Comparison of ENCODE assay signal across 17 cellular contexts in genomic region chr2:10125842-10126596, GRCh38. TPM values are rescaled to one million over a fixed set of nuclear protein-coding genes. Genes with fewer than 3 reads are reported as not detected.
DNase-seq lines count a peak whose midpoint lies in the region; ATAC-seq, FAIRE-seq and TF ChIP-seq lines count a peak whose summit lies in the region.
"Had no signal": no experiment of that assay in that cellular context is flagged by ENCODE, and none has a peak within 500 bp of the region (broad histone marks: within the 10 kb centered on the region; RNA-seq: fewer than 3 reads in every experiment).

No MANE protein-coding gene starts in this region.

- peak overlapping the region; percentile 83 for H3K4me3 ChIP-seq in Loucy (ENCODE audit: low read length, poor library complexity, severe bottlenecking)
- no peak overlapping the region for H3K4me3 ChIP-seq in K562
- H3K4me3 ChIP-seq in spleen: no peak overlapping the region
- no peak overlapping the region for H3K4me3 ChIP-seq in prostate gland
- H3K4me3 ChIP-seq: SJCRH30, upper lobe of right lung had no signal

- no peak for ATAC-seq in activated T-cell treated with anti-CD3 and anti-CD28 coated beads, Interleukin-2, amount 50 U/mL, for 72 hours (replicated peaks in 1 of 2)
- no peak for ATAC-seq in K562
- ATAC-seq: upper lobe of right lung had no signal

- H3K4me3 Mint-ChIP-seq in activated T-cell treated with anti-CD3 and anti-CD28 coated beads, Interleukin-2, amount 50 U/mL, for 72 hours: peak overlapping the region; percentile 86 to 93

- in situ Hi-C loops in K562 (cut with MboI): no loop called here

- H3K27ac Mint-ChIP-seq in activated T-cell treated with anti-CD3 and anti-CD28 coated beads, Interleukin-2, amount 50 U/mL, for 72 hours: peak overlapping the region; percentile 81

- TF ChIP-seq CTCF in Loucy (conservative IDR thresholded peaks at IDR 0.05; ENCODE audit: low read length) (no peak), K562 (IDR thresholded peaks at IDR 0.05 in 2 of 3, conservative IDR thresholded peaks at IDR 0.05 in 1 of 3; ENCODE audit: insufficient read depth in 2 of 3, low read depth in 1 of 3, low read length in 3 of 3) (no peak), spleen (IDR thresholded peaks at IDR 0.05 in 8 of 11, conservative IDR thresholded peaks at IDR 0.05 in 3 of 11) (no peak), prostate gland (IDR thresholded peaks at IDR 0.05) (no peak)

- H3K9me1 ChIP-seq in K562 (ENCODE audit: control insufficient read depth, insufficient read depth, low read length): no peaks in the 10 kb centered on the region

- no peak for TF ChIP-seq RAD21 in K562 (CRISPR knock-in tag; conservative IDR thresholded peaks at IDR 0.05 in 1 of 2, IDR thresholded peaks at IDR 0.05 in 1 of 2)

- H3K36me3 ChIP-seq in Loucy (ENCODE audit: insufficient read depth, low read length) (peaks cover 48% of the 10 kb centered on the region), K562 (ENCODE audit: control insufficient read depth, insufficient read depth, low read length) (peaks cover 79% of the 10 kb centered on the region), spleen (peaks cover 0 to 20% (median 0%) of the 10 kb centered on the region in 6 donors), prostate gland (no peaks in the 10 kb centered on the region)
- H3K36me3 ChIP-seq: upper lobe of right lung had no signal

- CTCF ChIA-PET in K562 (lab: Yijun Ruan, JAX; ENCODE audit: low intra/inter-chr PET ratio): interaction anchor here (1.1 kb wide), 1 partner anchor 308 kb away, joined by 3 read pairs; no protein-coding TSS in a partner anchor

- no peaks in the 10 kb centered on the region for H3F3A ChIP-seq in Loucy (ENCODE audit: low read depth)

- no TSS peak for BruUV-seq in K562 (replicated peaks; lab: Mats Ljungman, UMichigan)

- no peak for FAIRE-seq in K562 (lab: Jason Lieb, UNC)

- H3K27me3 ChIP-seq in Loucy (ENCODE audit: insufficient read depth, low read length, poor library complexity, severe bottlenecking) (no peaks in the 10 kb centered on the region), K562 (ENCODE audit: control insufficient read depth in 2 of 2, insufficient read depth in 2 of 2, low read length in 2 of 2) (no peaks in the 10 kb centered on the region), spleen (replicated peaks in 1 of 7) (peaks cover 3 to 31% (median 23%) of the 10 kb centered on the region in 7 donors), prostate gland (replicated peaks; ENCODE audit: insufficient read depth) (no peaks in the 10 kb centered on the region)
- H3K27me3 ChIP-seq: SJCRH30 had no signal

- peaks cover 66% of the 10 kb centered on the region for H3K4me1 Mint-ChIP-seq in activated T-cell treated with anti-CD3 and anti-CD28 coated beads, Interleukin-2, amount 50 U/mL, for 72 hours (ENCODE audit: low read depth)

- H3K9ac ChIP-seq in Loucy (ENCODE audit: low read depth, low read length, poor library complexity, severe bottlenecking) (peak overlapping the region; percentile 93), K562 (ENCODE audit: insufficient read depth in 1 of 2, low read depth in 2 of 2, low read length in 2 of 2) (peak overlapping the region in 1 of 2 experiments; percentile 74; a peak in 1 of 4 replicates)

- H4K20me1 ChIP-seq in Loucy (ENCODE audit: insufficient read depth, low read length, poor library complexity, severe bottlenecking): peaks cover 69% of the 10 kb centered on the region
- H4K20me1 ChIP-seq in K562 (replicated peaks; ENCODE audit: control insufficient read depth, insufficient read depth, low read length): peaks cover 3% of the 10 kb centered on the region; the same call in 1 of the 2 replicates

- H3K79me2 ChIP-seq in Loucy (ENCODE audit: insufficient read depth, low read length) (peaks cover 98% of the 10 kb centered on the region), K562 (ENCODE audit: control insufficient read depth, insufficient read depth, low read length) (peaks cover 81% of the 10 kb centered on the region)

- no peaks in the 10 kb centered on the region for H3K9me3 Mint-ChIP-seq in activated T-cell treated with anti-CD3 and anti-CD28 coated beads, Interleukin-2, amount 50 U/mL, for 72 hours

- H3K9me2 ChIP-seq in Loucy (replicated peaks; ENCODE audit: low read depth, low read length): no peaks in the 10 kb centered on the region

- peak overlapping the region; percentile 82 for H3K4me2 ChIP-seq in Loucy (ENCODE audit: low read depth, low read length, poor library complexity, severe bottlenecking)
- H3K4me2 ChIP-seq in K562 (ENCODE audit: insufficient read depth, low read length): 0 out of 2 replicates have a peak overlapping the region, but pooled peaks have one; percentile 6

- TF ChIP-seq EP300 in K562 (IDR thresholded peaks at IDR 0.05; ENCODE audit: low read length): no peak

- no peak overlapping the region for H3K27ac ChIP-seq in K562 (ENCODE audit: extremely low read depth, low read depth, low read length)
- H3K27ac ChIP-seq in spleen: no peak overlapping the region
- H3K27ac ChIP-seq in prostate gland: no peak overlapping the region
- H3K27ac ChIP-seq: SJCRH30, upper lobe of right lung had no signal

- DNase-seq in activated T-cell treated with anti-CD3 and anti-CD28 coated beads, Interleukin-2, amount 50 U/mL, for 72 hours: no peak
- DNase-seq in activated T-cell treated with anti-CD3 and anti-CD28 coated beads, Interleukin-2, amount 50 U/mL, for 1 hour: no peak
- peak in 1 of 4 experiments; percentile 3 for DNase-seq in K562 (ENCODE audit: extremely low read depth in 1 of 4, low spot score in 3 of 4)
- DNase-seq in spleen: peak; percentile 9
- DNase-seq in prostate gland (ENCODE audit: low spot score): no peak
- no peak for DNase-seq in NOMO-1 (lab: John Stamatoyannopoulos, UW; ENCODE audit: unreplicated experiment in 2 of 2)
- DNase-seq in CD1c-positive myeloid dendritic cell (ENCODE audit: extremely low spot score): no peak
- DNase-seq: activated CD4-positive, CD25-positive, alpha-beta regulatory T cell; activated gamma-delta T cell treated with Interleukin-2 at 50 U/mL for 16 hours; cerebellar nuclear complex; hippocampal formation; NCI-H2081; NCI-H82; nucleus accumbens; SJCRH30; upper lobe of right lung had no signal

- H3K9me3 ChIP-seq in Loucy (ENCODE audit: insufficient read depth, low read depth, low read length): no peaks in the 10 kb centered on the region
- no peaks in the 10 kb centered on the region for H3K9me3 ChIP-seq in K562 (replicated peaks; ENCODE audit: control insufficient read depth, insufficient read depth, low read depth, low read length)
- no peaks in the 10 kb centered on the region for H3K9me3 ChIP-seq in spleen
- H3K9me3 ChIP-seq in prostate gland: no peaks in the 10 kb centered on the region
- H3K9me3 ChIP-seq: SJCRH30, upper lobe of right lung had no signal

- peaks cover 35 to 64% of the 10 kb centered on the region in 2 donors for H3K36me3 Mint-ChIP-seq in activated T-cell treated with anti-CD3 and anti-CD28 coated beads, Interleukin-2, amount 50 U/mL, for 72 hours (ENCODE audit: insufficient read depth in 2 of 2)

- intact Hi-C loops in K562 (cut with micrococcal nuclease): no loop called here
- intact Hi-C loops in spleen (cut with DNase I; ENCODE audit: low total_unique reads): loop anchor here (5.0 to 10.0 kb wide), 2 partner anchors 279 to 306 kb away; no protein-coding TSS in a partner anchor
- intact Hi-C loops in prostate gland (cut with DNase I): loop anchor here (2.0 to 5.0 kb wide), 2 partner anchors 309 to 536 kb away; no protein-coding TSS in a partner anchor

- TF ChIP-seq POLR2A in K562 (conservative IDR thresholded peaks at IDR 0.05) (peak; percentile 66), spleen (IDR thresholded peaks at IDR 0.05) (no peak), prostate gland (IDR thresholded peaks at IDR 0.05) (no peak)

- H2AFZ ChIP-seq in Loucy (ENCODE audit: low read length) (no peak overlapping the region), K562 (ENCODE audit: low read depth, low read length) (no peak overlapping the region)

- H3K4me1 ChIP-seq in Loucy (ENCODE audit: insufficient read depth, low read length, poor library complexity, severe bottlenecking): peaks cover 58% of the 10 kb centered on the region
- peaks cover 14 to 22% of the 10 kb centered on the region in 2 experiments; a peak in 4 of 5 replicates for H3K4me1 ChIP-seq in K562 (replicated peaks in 1 of 2; ENCODE audit: control insufficient read depth in 2 of 2, insufficient read depth in 2 of 2, low read length in 2 of 2)
- H3K4me1 ChIP-seq in spleen: peaks cover 24 to 69% (median 47%) of the 10 kb centered on the region in 6 donors
- H3K4me1 ChIP-seq in prostate gland (replicated peaks): peaks cover 11% of the 10 kb centered on the region

- WGBS in K562 (ENCODE audit: insufficient coverage, low coverage, missing lambda C conversion rate): 92% methylated on average over 6 of the region's 6 CpGs
- WGBS in spleen, 5 donors: 68 to 91% (median 83%) methylated on average over 6 of the region's 6 CpGs
- WGBS in prostate gland: 93% methylated on average over 6 of the region's 6 CpGs

- H3K27me3 Mint-ChIP-seq in activated T-cell treated with anti-CD3 and anti-CD28 coated beads, Interleukin-2, amount 50 U/mL, for 72 hours (ENCODE audit: low read depth): no peaks in the 10 kb centered on the region

- POLR2A ChIA-PET in K562 (lab: Yijun Ruan, JAX): interaction anchor here (0.6 to 5.1 kb wide), 10 partner anchors 8 to 705 kb away, joined by 3 to 44 read pairs (median 3); no protein-coding TSS in a partner anchor

RNA-seq across cellular contexts. Expression of gene RRM2, which starts 3.5 kb away (rescaled TPM):
- total RNA-seq in activated T-cell treated with anti-CD3 and anti-CD28 coated beads, Interleukin-2, amount 50 U/mL, for 72 hours: 100 to 1,000 TPM; 222 to 233 TPM
- 177 and 207 TPM in 2 replicates for total RNA-seq in K562 (2011; cell fraction: chromatin; rRNA removed; ENCODE audit: low replicate concordance)
- 94.9 and 117 TPM in 2 replicates for total RNA-seq in K562 (2011; cell fraction: nucleolus; rRNA removed)
- 132 and 215 TPM in 2 replicates for total RNA-seq in K562 (2011; cell fraction: nucleoplasm; rRNA removed)
- total RNA-seq in K562 (2014; rRNA removed) (241 and 276 TPM in 2 replicates), K562 (2014; rRNA removed; fragmentation: Illumina TruSeq; extraction: Trizol) (128 and 148 TPM in 2 replicates), K562 (2015; rRNA removed; fragmentation: Illumina TruSeq; extraction: Trizol) (109 and 112 TPM in 2 replicates), K562 (2021) (244 and 253 TPM in 2 replicates), spleen (10 to 100 TPM in 5 of 7 donors, 1 to 10 TPM in 2; 6.3 to 39.2 (median 14.3) TPM), prostate gland (1 to 10 TPM; 1.9 to 6.1 TPM)
- polyA plus RNA-seq in K562 (2011; rRNA removed) (76.7 and 81.3 TPM in 2 replicates), K562 (2014; fragmentation: Illumina TruSeq; extraction: Trizol) (155 and 157 TPM in 2 replicates), K562 (2014; fragmentation: Nextera tagmentation; extraction: Ambion mirVana) (10 to 100 TPM; 50.1 to 50.7 TPM), K562 (2014; rRNA removed) (161 and 210 TPM in 2 replicates), spleen (10 to 100 TPM in 2 of 3 donors, 1 to 10 TPM in 1; 2.3 to 15.6 (median 12.4) TPM)
- 37.8 and 162 TPM in 2 replicates for polyA plus RNA-seq in K562 (2011; cell fraction: cytosol; rRNA removed)
- polyA plus RNA-seq in K562 (2011; cell fraction: nucleus; rRNA removed): 55.5 and 78.0 TPM in 2 replicates
- polyA plus RNA-seq in K562 (2012): 138 and 149 TPM in 2 replicates
- polyA minus RNA-seq in K562 (2011; rRNA and poly(A)+ RNA removed): 142 and 163 TPM in 2 replicates
- 82.7 and 91.7 TPM in 2 replicates for polyA minus RNA-seq in K562 (2011; cell fraction: cytosol; rRNA and poly(A)+ RNA removed)
- polyA minus RNA-seq in K562 (2011; cell fraction: nucleus; rRNA and poly(A)+ RNA removed): 107 and 116 TPM in 2 replicates

RNA-seq across cellular contexts. Expression of gene CYS1, which starts 45.8 kb away (rescaled TPM):
- under 1 TPM; 0.46 to 0.81 TPM for total RNA-seq in activated T-cell treated with anti-CD3 and anti-CD28 coated beads, Interleukin-2, amount 50 U/mL, for 72 hours
- not detected in 2 replicates for total RNA-seq in K562 (2011; cell fraction: chromatin; rRNA removed; ENCODE audit: low replicate concordance)
- total RNA-seq in K562 (2011; cell fraction: nucleolus; rRNA removed): not detected in 2 replicates
- not detected in 2 replicates for total RNA-seq in K562 (2011; cell fraction: nucleoplasm; rRNA removed)
- total RNA-seq in K562 (2014; rRNA removed) (not detected in 2 replicates), K562 (2014; rRNA removed; fragmentation: Illumina TruSeq; extraction: Trizol) (not detected in 2 replicates), K562 (2015; rRNA removed; fragmentation: Illumina TruSeq; extraction: Trizol) (not detected in 2 replicates), K562 (2021) (0.11 TPM in 1 of 2 replicates, not detected in the other), spleen (1 to 10 TPM in 6 of 7 donors, under 1 TPM in 1; 0.97 to 2.9 (median 1.7) TPM), prostate gland (1 to 10 TPM; 1.5 to 5.2 TPM)
- polyA plus RNA-seq in K562 (2011; rRNA removed) (not detected in 2 replicates), K562 (2014; fragmentation: Illumina TruSeq; extraction: Trizol) (not detected in 2 replicates), K562 (2014; fragmentation: Nextera tagmentation; extraction: Ambion mirVana) (not detected), K562 (2014; rRNA removed) (0.13 TPM in 1 of 2 replicates, not detected in the other), spleen (under 1 TPM; 0.38 to 0.56 (median 0.43) TPM)
- polyA plus RNA-seq in K562 (2011; cell fraction: cytosol; rRNA removed): not detected in 2 replicates
- polyA plus RNA-seq in K562 (2011; cell fraction: nucleus; rRNA removed): not detected in 2 replicates
- polyA plus RNA-seq in K562 (2012): not detected in 2 replicates
- not detected in 2 replicates for polyA minus RNA-seq in K562 (2011; rRNA and poly(A)+ RNA removed)
- not detected in 2 replicates for polyA minus RNA-seq in K562 (2011; cell fraction: cytosol; rRNA and poly(A)+ RNA removed)
- polyA minus RNA-seq in K562 (2011; cell fraction: nucleus; rRNA and poly(A)+ RNA removed): not detected in 2 replicates
- total RNA-seq: SJCRH30 had no signal
